Comparison of ENCODE assay signal across 1 cellular context in the genomic region with DNA sequence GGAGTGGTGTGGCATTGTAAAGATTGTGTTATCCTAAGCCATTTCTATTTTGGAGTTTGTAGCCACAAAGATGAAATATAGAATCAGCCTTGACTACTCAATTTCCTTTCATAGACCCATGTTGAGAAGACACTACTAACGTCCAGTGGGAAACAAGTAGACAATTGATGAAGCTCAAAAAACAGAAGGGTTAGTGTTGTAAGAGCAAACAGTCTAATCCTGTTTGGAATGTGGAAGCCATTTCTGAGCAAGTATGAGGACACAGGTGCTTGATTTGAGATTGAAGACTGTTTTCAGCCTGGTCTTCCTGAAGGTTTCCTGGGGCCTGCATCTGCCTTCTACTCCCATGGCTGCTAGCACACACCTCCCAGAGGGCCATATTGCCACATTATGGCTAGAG.
TF ChIP-seq lines count a peak whose summit lies in the region.

No MANE protein-coding gene starts in this region.

TF ChIP-seq in HepG2, 621 proteins besides CTCF, POLR2A, EP300 and RAD21 (continued from another document and continues in another):
- TF ChIP-seq RCOR2 (CRISPR knock-in tag; IDR thresholded peaks at IDR 0.05) (peak; percentile 95), NAIF1 (CRISPR knock-in tag; IDR thresholded peaks at IDR 0.05; ENCODE audit: borderline replicate concordance) (0 out of 2 replicates have a peak, but pooled peaks have one; percentile 47), TEAD2 (CRISPR knock-in tag; IDR thresholded peaks at IDR 0.05) (no peak), SOX6 (IDR thresholded peaks at IDR 0.05) (no peak), SOX6 (CRISPR knock-in tag; IDR thresholded peaks at IDR 0.05) (peak; percentile 96), TCF12 (IDR thresholded peaks at IDR 0.05) (no peak), TCF12 (CRISPR knock-in tag; IDR thresholded peaks at IDR 0.05) (no peak), SAP130 (CRISPR knock-in tag; IDR thresholded peaks at IDR 0.05; ENCODE audit: low read depth) (peak; percentile 80), ZFP62 (CRISPR knock-in tag; IDR thresholded peaks at IDR 0.05) (no peak), MIER2 (CRISPR knock-in tag; IDR thresholded peaks at IDR 0.05) (peak; percentile 68), ZMYM4 (CRISPR knock-in tag; IDR thresholded peaks at IDR 0.05) (peak; percentile 92), KMT2A (CRISPR knock-in tag; IDR thresholded peaks at IDR 0.05) (peak; percentile 23; the same call in 1 of the 2 replicates), CEBPG (CRISPR knock-in tag; IDR thresholded peaks at IDR 0.05) (peak; percentile 91), ZEB1 (IDR thresholded peaks at IDR 0.05; ENCODE audit: insufficient replicate concordance, low read depth) (peak; percentile 79), PITX1 (CRISPR knock-in tag; IDR thresholded peaks at IDR 0.05) (peak; percentile 94; the same call in 1 of the 2 replicates), SMYD3 (CRISPR knock-in tag; IDR thresholded peaks at IDR 0.05) (peak; percentile 88; the same call in 1 of the 2 replicates), KAT8 (CRISPR knock-in tag; IDR thresholded peaks at IDR 0.05) (peak; percentile 87), ZSCAN9 (CRISPR knock-in tag; IDR thresholded peaks at IDR 0.05; ENCODE audit: borderline replicate concordance) (peak; percentile 65; the same call in 1 of the 2 replicates), NFIC (IDR thresholded peaks at IDR 0.05; ENCODE audit: low read length) (peak; percentile 70; the same call in 1 of the 2 replicates), ISL2 (CRISPR knock-in tag; IDR thresholded peaks at IDR 0.05) (peak; percentile 82), ZNF263 (CRISPR knock-in tag; IDR thresholded peaks at IDR 0.05) (no peak), RXRB (CRISPR knock-in tag; IDR thresholded peaks at IDR 0.05; ENCODE audit: borderline replicate concordance) (peak; percentile 85), HNRNPLL (IDR thresholded peaks at IDR 0.05; ENCODE audit: low read depth, low read length, poor library complexity, severe bottlenecking) (no peak), KLF16 (CRISPR knock-in tag; IDR thresholded peaks at IDR 0.05) (peak in 1 of 2 experiments; percentile 83; a peak in 2 of 4 replicates), PPARG (CRISPR knock-in tag; conservative IDR thresholded peaks at IDR 0.05) (peak; percentile 76), ZNF451 (CRISPR knock-in tag; IDR thresholded peaks at IDR 0.05) (no peak), MTA1 (CRISPR knock-in tag; IDR thresholded peaks at IDR 0.05; ENCODE audit: borderline replicate concordance) (no peak), ZSCAN22 (CRISPR knock-in tag; IDR thresholded peaks at IDR 0.05) (no peak), SALL1 (CRISPR knock-in tag; IDR thresholded peaks at IDR 0.05) (peak; percentile 65; the same call in 1 of the 2 replicates), ZNF124 (CRISPR knock-in tag; IDR thresholded peaks at IDR 0.05) (0 out of 2 replicates have a peak, but pooled peaks have one; percentile 54), STAG1 (CRISPR knock-in tag; IDR thresholded peaks at IDR 0.05) (peak; percentile 15; the same call in 1 of the 2 replicates), SIX4 (CRISPR knock-in tag; IDR thresholded peaks at IDR 0.05) (peak; percentile 59), ZNF205 (CRISPR knock-in tag; IDR thresholded peaks at IDR 0.05) (0 out of 2 replicates have a peak, but pooled peaks have one; percentile 40), HMG20B (CRISPR knock-in tag; conservative IDR thresholded peaks at IDR 0.05) (peak; percentile 88), RARA (CRISPR knock-in tag; IDR thresholded peaks at IDR 0.05) (peak; percentile 61), ZSCAN31 (CRISPR knock-in tag; IDR thresholded peaks at IDR 0.05; ENCODE audit: low read depth) (no peak), ATF1 (CRISPR knock-in tag; IDR thresholded peaks at IDR 0.05) (0 out of 2 replicates have a peak, but pooled peaks have one; percentile 53), SOX13 (IDR thresholded peaks at IDR 0.05) (peak; percentile 85), SOX13 (CRISPR knock-in tag; conservative IDR thresholded peaks at IDR 0.05 in 1 of 2, IDR thresholded peaks at IDR 0.05 in 1 of 2) (peak in 1 of 2 experiments; percentile 98; a peak in 2 of 4 replicates), IRX3 (CRISPR knock-in tag; IDR thresholded peaks at IDR 0.05; ENCODE audit: borderline replicate concordance, low read depth) (0 out of 2 replicates have a peak, but pooled peaks have one; percentile 35), ZNF781 (CRISPR knock-in tag; IDR thresholded peaks at IDR 0.05; ENCODE audit: borderline replicate concordance, not compliant biosample characterization) (no peak)
- TF ChIP-seq, protein P1, sequence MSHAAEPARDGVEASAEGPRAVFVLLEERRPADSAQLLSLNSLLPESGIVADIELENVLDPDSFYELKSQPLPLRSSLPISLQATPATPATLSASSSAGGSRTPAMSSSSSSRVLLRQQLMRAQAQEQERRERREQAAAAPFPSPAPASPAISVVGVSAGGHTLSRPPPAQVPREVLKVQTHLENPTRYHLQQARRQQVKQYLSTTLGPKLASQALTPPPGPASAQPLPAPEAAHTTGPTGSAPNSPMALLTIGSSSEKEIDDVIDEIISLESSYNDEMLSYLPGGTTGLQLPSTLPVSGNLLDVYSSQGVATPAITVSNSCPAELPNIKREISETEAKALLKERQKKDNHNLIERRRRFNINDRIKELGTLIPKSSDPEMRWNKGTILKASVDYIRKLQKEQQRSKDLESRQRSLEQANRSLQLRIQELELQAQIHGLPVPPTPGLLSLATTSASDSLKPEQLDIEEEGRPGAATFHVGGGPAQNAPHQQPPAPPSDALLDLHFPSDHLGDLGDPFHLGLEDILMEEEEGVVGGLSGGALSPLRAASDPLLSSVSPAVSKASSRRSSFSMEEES (CRISPR knock-in tag; IDR thresholded peaks at IDR 0.05), result peak; percentile 21
- TF ChIP-seq, protein P2, sequence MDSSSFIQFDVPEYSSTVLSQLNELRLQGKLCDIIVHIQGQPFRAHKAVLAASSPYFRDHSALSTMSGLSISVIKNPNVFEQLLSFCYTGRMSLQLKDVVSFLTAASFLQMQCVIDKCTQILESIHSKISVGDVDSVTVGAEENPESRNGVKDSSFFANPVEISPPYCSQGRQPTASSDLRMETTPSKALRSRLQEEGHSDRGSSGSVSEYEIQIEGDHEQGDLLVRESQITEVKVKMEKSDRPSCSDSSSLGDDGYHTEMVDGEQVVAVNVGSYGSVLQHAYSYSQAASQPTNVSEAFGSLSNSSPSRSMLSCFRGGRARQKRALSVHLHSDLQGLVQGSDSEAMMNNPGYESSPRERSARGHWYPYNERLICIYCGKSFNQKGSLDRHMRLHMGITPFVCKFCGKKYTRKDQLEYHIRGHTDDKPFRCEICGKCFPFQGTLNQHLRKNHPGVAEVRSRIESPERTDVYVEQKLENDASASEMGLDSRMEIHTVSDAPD (CRISPR knock-in tag; IDR thresholded peaks at IDR 0.05), result 0 out of 2 replicates have a peak, but pooled peaks have one; percentile 32
- TF ChIP-seq, protein P3, sequence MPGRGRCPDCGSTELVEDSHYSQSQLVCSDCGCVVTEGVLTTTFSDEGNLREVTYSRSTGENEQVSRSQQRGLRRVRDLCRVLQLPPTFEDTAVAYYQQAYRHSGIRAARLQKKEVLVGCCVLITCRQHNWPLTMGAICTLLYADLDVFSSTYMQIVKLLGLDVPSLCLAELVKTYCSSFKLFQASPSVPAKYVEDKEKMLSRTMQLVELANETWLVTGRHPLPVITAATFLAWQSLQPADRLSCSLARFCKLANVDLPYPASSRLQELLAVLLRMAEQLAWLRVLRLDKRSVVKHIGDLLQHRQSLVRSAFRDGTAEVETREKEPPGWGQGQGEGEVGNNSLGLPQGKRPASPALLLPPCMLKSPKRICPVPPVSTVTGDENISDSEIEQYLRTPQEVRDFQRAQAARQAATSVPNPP (CRISPR knock-in tag; IDR thresholded peaks at IDR 0.05), result 0 out of 2 replicates have a peak, but pooled peaks have one; percentile 34
- TF ChIP-seq, protein P4, sequence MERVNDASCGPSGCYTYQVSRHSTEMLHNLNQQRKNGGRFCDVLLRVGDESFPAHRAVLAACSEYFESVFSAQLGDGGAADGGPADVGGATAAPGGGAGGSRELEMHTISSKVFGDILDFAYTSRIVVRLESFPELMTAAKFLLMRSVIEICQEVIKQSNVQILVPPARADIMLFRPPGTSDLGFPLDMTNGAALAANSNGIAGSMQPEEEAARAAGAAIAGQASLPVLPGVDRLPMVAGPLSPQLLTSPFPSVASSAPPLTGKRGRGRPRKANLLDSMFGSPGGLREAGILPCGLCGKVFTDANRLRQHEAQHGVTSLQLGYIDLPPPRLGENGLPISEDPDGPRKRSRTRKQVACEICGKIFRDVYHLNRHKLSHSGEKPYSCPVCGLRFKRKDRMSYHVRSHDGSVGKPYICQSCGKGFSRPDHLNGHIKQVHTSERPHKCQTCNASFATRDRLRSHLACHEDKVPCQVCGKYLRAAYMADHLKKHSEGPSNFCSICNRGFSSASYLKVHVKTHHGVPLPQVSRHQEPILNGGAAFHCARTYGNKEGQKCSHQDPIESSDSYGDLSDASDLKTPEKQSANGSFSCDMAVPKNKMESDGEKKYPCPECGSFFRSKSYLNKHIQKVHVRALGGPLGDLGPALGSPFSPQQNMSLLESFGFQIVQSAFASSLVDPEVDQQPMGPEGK (CRISPR knock-in tag; IDR thresholded peaks at IDR 0.05), result peak; percentile 52; the same call in 1 of the 2 replicates
- TF ChIP-seq, protein P5, sequence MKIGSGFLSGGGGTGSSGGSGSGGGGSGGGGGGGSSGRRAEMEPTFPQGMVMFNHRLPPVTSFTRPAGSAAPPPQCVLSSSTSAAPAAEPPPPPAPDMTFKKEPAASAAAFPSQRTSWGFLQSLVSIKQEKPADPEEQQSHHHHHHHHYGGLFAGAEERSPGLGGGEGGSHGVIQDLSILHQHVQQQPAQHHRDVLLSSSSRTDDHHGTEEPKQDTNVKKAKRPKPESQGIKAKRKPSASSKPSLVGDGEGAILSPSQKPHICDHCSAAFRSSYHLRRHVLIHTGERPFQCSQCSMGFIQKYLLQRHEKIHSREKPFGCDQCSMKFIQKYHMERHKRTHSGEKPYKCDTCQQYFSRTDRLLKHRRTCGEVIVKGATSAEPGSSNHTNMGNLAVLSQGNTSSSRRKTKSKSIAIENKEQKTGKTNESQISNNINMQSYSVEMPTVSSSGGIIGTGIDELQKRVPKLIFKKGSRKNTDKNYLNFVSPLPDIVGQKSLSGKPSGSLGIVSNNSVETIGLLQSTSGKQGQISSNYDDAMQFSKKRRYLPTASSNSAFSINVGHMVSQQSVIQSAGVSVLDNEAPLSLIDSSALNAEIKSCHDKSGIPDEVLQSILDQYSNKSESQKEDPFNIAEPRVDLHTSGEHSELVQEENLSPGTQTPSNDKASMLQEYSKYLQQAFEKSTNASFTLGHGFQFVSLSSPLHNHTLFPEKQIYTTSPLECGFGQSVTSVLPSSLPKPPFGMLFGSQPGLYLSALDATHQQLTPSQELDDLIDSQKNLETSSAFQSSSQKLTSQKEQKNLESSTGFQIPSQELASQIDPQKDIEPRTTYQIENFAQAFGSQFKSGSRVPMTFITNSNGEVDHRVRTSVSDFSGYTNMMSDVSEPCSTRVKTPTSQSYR (CRISPR knock-in tag; IDR thresholded peaks at IDR 0.05; ENCODE audit: borderline replicate concordance), result peak; percentile 35; the same call in 1 of the 2 replicates
- TF ChIP-seq, protein P6, sequence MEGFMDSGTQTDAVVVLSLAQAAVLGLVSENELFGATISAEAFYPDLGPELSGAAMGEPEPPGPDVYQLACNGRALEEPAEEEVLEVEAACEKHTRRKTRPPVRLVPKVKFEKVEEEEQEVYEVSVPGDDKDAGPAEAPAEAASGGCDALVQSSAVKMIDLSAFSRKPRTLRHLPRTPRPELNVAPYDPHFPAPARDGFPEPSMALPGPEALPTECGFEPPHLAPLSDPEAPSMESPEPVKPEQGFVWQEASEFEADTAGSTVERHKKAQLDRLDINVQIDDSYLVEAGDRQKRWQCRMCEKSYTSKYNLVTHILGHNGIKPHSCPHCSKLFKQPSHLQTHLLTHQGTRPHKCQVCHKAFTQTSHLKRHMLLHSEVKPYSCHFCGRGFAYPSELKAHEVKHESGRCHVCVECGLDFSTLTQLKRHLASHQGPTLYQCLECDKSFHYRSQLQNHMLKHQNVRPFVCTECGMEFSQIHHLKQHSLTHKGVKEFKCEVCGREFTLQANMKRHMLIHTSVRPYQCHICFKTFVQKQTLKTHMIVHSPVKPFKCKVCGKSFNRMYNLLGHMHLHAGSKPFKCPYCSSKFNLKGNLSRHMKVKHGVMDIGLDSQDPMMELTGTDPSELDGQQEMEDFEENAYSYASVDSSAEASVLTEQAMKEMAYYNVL (CRISPR knock-in tag; IDR thresholded peaks at IDR 0.05; ENCODE audit: borderline replicate concordance), result peak; percentile 95
- TF ChIP-seq, protein P7, sequence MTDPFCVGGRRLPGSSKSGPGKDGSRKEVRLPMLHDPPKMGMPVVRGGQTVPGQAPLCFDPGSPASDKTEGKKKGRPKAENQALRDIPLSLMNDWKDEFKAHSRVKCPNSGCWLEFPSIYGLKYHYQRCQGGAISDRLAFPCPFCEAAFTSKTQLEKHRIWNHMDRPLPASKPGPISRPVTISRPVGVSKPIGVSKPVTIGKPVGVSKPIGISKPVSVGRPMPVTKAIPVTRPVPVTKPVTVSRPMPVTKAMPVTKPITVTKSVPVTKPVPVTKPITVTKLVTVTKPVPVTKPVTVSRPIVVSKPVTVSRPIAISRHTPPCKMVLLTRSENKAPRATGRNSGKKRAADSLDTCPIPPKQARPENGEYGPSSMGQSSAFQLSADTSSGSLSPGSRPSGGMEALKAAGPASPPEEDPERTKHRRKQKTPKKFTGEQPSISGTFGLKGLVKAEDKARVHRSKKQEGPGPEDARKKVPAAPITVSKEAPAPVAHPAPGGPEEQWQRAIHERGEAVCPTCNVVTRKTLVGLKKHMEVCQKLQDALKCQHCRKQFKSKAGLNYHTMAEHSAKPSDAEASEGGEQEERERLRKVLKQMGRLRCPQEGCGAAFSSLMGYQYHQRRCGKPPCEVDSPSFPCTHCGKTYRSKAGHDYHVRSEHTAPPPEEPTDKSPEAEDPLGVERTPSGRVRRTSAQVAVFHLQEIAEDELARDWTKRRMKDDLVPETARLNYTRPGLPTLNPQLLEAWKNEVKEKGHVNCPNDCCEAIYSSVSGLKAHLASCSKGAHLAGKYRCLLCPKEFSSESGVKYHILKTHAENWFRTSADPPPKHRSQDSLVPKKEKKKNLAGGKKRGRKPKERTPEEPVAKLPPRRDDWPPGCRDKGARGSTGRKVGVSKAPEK (CRISPR knock-in tag; IDR thresholded peaks at IDR 0.05; ENCODE audit: borderline replicate concordance), result no peak
- TF ChIP-seq, protein P8, sequence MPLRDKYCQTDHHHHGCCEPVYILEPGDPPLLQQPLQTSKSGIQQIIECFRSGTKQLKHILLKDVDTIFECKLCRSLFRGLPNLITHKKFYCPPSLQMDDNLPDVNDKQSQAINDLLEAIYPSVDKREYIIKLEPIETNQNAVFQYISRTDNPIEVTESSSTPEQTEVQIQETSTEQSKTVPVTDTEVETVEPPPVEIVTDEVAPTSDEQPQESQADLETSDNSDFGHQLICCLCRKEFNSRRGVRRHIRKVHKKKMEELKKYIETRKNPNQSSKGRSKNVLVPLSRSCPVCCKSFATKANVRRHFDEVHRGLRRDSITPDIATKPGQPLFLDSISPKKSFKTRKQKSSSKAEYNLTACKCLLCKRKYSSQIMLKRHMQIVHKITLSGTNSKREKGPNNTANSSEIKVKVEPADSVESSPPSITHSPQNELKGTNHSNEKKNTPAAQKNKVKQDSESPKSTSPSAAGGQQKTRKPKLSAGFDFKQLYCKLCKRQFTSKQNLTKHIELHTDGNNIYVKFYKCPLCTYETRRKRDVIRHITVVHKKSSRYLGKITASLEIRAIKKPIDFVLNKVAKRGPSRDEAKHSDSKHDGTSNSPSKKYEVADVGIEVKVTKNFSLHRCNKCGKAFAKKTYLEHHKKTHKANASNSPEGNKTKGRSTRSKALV (CRISPR knock-in tag; IDR thresholded peaks at IDR 0.05), result no peak
